Comparison of ENCODE assay signal across 9 cellular contexts in the genomic region with DNA sequence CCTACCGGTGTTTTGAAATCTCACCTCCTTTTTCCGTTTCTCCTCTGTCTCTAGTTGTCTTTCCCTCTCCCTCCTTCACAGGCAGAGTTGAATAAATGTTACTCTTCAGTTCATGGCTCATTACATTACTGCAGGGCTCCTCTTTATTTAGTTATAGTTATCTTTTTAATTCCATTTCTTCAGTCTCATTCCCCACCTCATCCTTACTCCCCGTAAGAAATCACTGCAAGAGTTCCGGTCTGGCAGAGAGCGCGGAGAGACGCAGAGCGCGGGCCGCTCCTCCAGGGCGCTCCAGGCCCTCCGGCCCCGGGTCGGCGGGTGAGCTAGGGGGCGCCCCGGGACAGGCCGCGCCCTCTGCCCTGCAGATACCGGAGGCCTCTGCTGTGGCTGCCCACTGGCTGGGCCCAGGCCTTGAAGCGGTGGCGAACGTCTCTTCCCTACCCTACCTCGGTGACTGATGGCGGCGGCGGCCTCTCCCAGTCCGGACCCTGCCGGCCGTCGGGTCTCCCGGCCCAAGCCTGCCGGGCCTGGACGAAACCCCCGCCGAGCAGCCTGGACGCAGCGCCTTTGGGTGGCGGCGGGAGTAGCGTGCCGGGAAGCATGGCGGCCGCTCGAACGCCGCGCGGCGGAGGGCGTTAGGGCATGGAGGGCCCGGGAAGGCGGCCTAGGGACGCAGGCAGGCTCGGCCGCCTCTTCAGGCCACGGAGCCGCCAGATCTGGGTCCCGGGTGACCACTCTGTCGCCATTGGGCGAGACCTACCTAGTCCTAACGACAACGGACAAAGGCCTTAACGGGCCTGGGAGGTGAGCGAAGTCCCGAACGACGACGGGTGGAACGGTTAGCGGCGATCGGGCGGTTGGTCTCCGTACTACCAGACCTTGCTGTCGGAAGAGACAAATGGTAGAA. TPM values are rescaled to one million over a fixed set of nuclear protein-coding genes. Genes with fewer than 3 reads are reported as not detected.
A peak's percentile ranks its signal among the peaks of the same experiment; 100 is the strongest.
DNase-seq lines count a peak whose midpoint lies in the region; ATAC-seq, FAIRE-seq and TF ChIP-seq lines count a peak whose summit lies in the region.
"Had no signal": no experiment of that assay in that cellular context is flagged by ENCODE, and none has a peak within 500 bp of the region (broad histone marks: within the 10 kb centered on the region; RNA-seq: fewer than 3 reads in every experiment).

No MANE protein-coding gene starts in this region.

- DNase-seq in DMS114 treated with DMSO at 0.1 percent for 48 hours (lab: John Stamatoyannopoulos, UW; ENCODE audit: unreplicated experiment) (peak; percentile 85), HuH-7.5 (ENCODE audit: low spot score) (peak; percentile 47), T-cell (peak in 33 of 34 experiments; percentile 16 to 75 (median 42)), anterior cingulate cortex (lab: John Stamatoyannopoulos, UW) (peak in 52 of 58 donors; percentile 6 to 73 (median 46)), hepatic stellate cell (ENCODE audit: low spot score) (peak; percentile 67), retina (peak; percentile 94), D721Med (ENCODE audit: insufficient read length, low spot score) (no peak)

- no peaks in the 10 kb centered on the region for H3K27me3 Mint-ChIP-seq in T-cell

- H3K36me3 Mint-ChIP-seq in T-cell, result no peaks in the 10 kb centered on the region

- H3K4me3 Mint-ChIP-seq in T-cell, result peak overlapping the region; percentile 81 to 83 (median 82)

- POLR2A ChIA-PET in T-cell (lab: Charles Lee), result no interaction called here

- ATAC-seq in GM21447 (IDR thresholded peaks at IDR 0.05; ENCODE audit: unreplicated experiment) (peak; percentile 76), T-cell (replicated peaks in 1 of 4) (peak; percentile 51 to 70 (median 64))

- H3K27ac Mint-ChIP-seq in T-cell, result peak overlapping the region; percentile 92 to 94

- peaks cover 32 to 41% (median 39%) of the 10 kb centered on the region in 3 donors for H3K4me1 Mint-ChIP-seq in T-cell

- no peak for FAIRE-seq in D721Med (lab: Jason Lieb, UNC)

- CTCF ChIA-PET in T-cell (lab: Charles Lee), result interaction anchor here in 1 of 2 donors (0.6 to 1.5 kb wide), 4 partner anchors 11 to 48 kb away, joined by 3 to 6 read pairs (median 3); no protein-coding TSS in a partner anchor

- H3K9me3 Mint-ChIP-seq in T-cell, result no peaks in the 10 kb centered on the region

- no peak for TF ChIP-seq CTCF in D721Med (IDR thresholded peaks at IDR 0.05; ENCODE audit: insufficient read depth, missing control alignments)

RNA-seq across cellular contexts. Expression of a gene that starts 16.4 kb away (rescaled TPM):
- 10 to 100 TPM; 49.2 to 92.5 (median 62.7) TPM for total RNA-seq in T-cell

RNA-seq across cellular contexts. Expression of a gene that starts 21.6 kb away (rescaled TPM):
- not detected for total RNA-seq in T-cell
- total RNA-seq: subcutaneous adipose tissue had no signal
